In the genomic region with DNA sequence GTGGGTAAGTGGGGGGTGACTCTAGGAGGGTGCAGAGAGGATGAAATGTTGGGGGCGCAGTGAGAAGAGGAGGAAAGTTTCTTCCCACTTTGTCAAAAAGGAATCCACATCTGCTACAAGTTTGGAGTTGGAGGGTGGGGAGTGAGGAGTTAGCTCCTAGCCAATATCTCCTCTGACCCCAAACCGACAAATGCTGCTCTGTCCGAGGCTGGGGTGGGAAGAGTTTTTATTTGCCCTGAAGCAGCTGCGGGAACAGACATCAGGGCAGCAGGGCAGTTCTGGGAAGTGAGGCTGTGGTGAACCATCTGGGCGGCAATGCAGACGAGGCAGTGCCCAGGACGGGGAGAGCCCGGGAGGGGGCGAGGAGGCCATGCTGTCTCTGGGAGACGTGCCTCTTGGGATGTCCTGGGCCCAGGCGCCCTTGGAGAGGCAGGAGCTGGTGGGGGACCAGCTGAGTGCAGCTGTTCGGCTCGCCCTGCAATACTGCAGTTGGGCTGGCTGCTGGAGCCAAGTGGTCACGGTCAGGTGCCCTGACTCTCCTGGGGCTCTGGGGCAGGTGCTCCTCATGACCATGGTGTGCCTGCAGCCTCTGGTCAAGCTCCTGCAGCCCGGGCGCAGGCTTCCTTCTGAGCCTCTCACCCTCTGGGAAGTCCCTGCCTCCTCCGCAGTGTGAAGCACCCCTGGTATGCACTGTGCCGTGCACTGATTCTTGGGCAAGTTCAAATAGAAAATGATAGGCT, we compare ENCODE assay signal across 14 cellular contexts. TPM values are rescaled to one million over a fixed set of nuclear protein-coding genes. Genes with fewer than 3 reads are reported as not detected.
A peak's percentile ranks its signal among the peaks of the same experiment; 100 is the strongest.
DNase-seq lines count a peak whose midpoint lies in the region; ATAC-seq and TF ChIP-seq lines count a peak whose summit lies in the region.
"Had no signal": no experiment of that assay in that cellular context is flagged by ENCODE, and none has a peak within 500 bp of the region (broad histone marks: within the 10 kb centered on the region; RNA-seq: fewer than 3 reads in every experiment).

No MANE protein-coding gene starts in this region.

- no peak for DNase-seq in activated B cell treated with CpG ODN at 0.5 μM for 24 hours
- no peak for DNase-seq in cortex of kidney (lab: John Stamatoyannopoulos, UW)
- DNase-seq: activated naive CD8-positive, alpha-beta T cell treated with anti-CD3 and anti-CD28 coated beads, Interleukin-2, amount 50 U/mL, for 24 hours; DND-41; head of caudate nucleus; NCI-H69 had no signal

- H3K9ac ChIP-seq in iPS-20b (ENCODE audit: low read depth, low read length) = peak overlapping the region; percentile 68; the same call in 1 of the 2 replicates

- H3K4me3 ChIP-seq in iPS-20b (ENCODE audit: low read length) (peak overlapping the region; percentile 40; the same call in 1 of the 2 replicates), skin epidermis (no peak overlapping the region)

- POLR2A ChIA-PET in activated B cell treated with CpG ODN at 0.5 μM for 24 hours (lab: Charles Lee) = interaction anchor here (0.6 kb wide), 1 partner anchor 50 kb away, joined by 5 read pairs; no protein-coding TSS in a partner anchor

- ATAC-seq in GM21786 (IDR thresholded peaks at IDR 0.05; ENCODE audit: unreplicated experiment) = peak; percentile 45
- ATAC-seq in activated B cell treated with CpG ODN at 0.5 μM for 24 hours (ENCODE audit: low read depth) = peak; percentile 34
- ATAC-seq in GM19324 (IDR thresholded peaks at IDR 0.05; ENCODE audit: low FRiP score, unreplicated experiment) = no peak
- no peak for ATAC-seq in GM21825 (IDR thresholded peaks at IDR 0.05; ENCODE audit: unreplicated experiment)
- no peak for ATAC-seq in GM18870 (IDR thresholded peaks at IDR 0.05; ENCODE audit: unreplicated experiment)
- ATAC-seq: activated CD4-positive, CD25-positive, alpha-beta regulatory T cell treated with anti-CD3 and anti-CD28 coated beads, Interleukin-2, amount 50 U/mL, for 24 hours; activated naive CD8-positive, alpha-beta T cell treated with anti-CD3 and anti-CD28 coated beads, Interleukin-2, amount 50 U/mL, for 24 hours had no signal

- intact Hi-C loops in activated B cell treated with CpG ODN at 0.5 μM for 24 hours (cut with micrococcal nuclease) = no loop called here

- H3K9me3 Mint-ChIP-seq in activated B cell treated with CpG ODN at 0.5 μM for 24 hours = no peaks in the 10 kb centered on the region
- H3K9me3 Mint-ChIP-seq: activated naive CD8-positive, alpha-beta T cell treated with anti-CD3 and anti-CD28 coated beads, Interleukin-2, amount 50 U/mL, for 24 hours; IgD-negative memory B cell had no signal

- peaks cover 8% of the 10 kb centered on the region for H3K4me1 Mint-ChIP-seq in activated B cell treated with CpG ODN at 0.5 μM for 24 hours

- H3K36me3 Mint-ChIP-seq in activated B cell treated with CpG ODN at 0.5 μM for 24 hours (ENCODE audit: low read depth) = no peaks in the 10 kb centered on the region
- H3K36me3 Mint-ChIP-seq: IgD-negative memory B cell had no signal

- no peak for TF ChIP-seq CTCF in activated B cell treated with CpG ODN at 0.5 μM for 24 hours (IDR thresholded peaks at IDR 0.05)

- no peaks in the 10 kb centered on the region for H3K27me3 ChIP-seq in iPS-20b (ENCODE audit: insufficient read depth, low read length)

- H3K4me3 Mint-ChIP-seq in activated B cell treated with CpG ODN at 0.5 μM for 24 hours = no peak overlapping the region
- H3K4me3 Mint-ChIP-seq: activated naive CD8-positive, alpha-beta T cell treated with anti-CD3 and anti-CD28 coated beads, Interleukin-2, amount 50 U/mL, for 24 hours had no signal

- CTCF ChIA-PET in activated B cell treated with CpG ODN at 0.5 μM for 24 hours (lab: Charles Lee) = no interaction called here

- no peaks in the 10 kb centered on the region for H3K9me3 ChIP-seq in iPS-20b (ENCODE audit: insufficient read depth, low read depth, low read length)

- peak overlapping the region; percentile 80 for H3K27ac ChIP-seq in iPS-20b (ENCODE audit: low read length)
- H3K27ac ChIP-seq in skin epidermis = peak overlapping the region in 20 of 21 experiments; percentile 11 to 86 (median 63)

- no peak overlapping the region for H3K27ac Mint-ChIP-seq in activated B cell treated with CpG ODN at 0.5 μM for 24 hours
- H3K27ac Mint-ChIP-seq: activated naive CD8-positive, alpha-beta T cell treated with anti-CD3 and anti-CD28 coated beads, Interleukin-2, amount 50 U/mL, for 24 hours had no signal

- H3K27me3 Mint-ChIP-seq in activated B cell treated with CpG ODN at 0.5 μM for 24 hours = peaks cover 13% of the 10 kb centered on the region

- no peaks in the 10 kb centered on the region for H3K36me3 ChIP-seq in iPS-20b (ENCODE audit: insufficient read depth, low read depth, low read length)

- H3K4me1 ChIP-seq in iPS-20b (ENCODE audit: insufficient read depth, low read length) = peaks cover 59% of the 10 kb centered on the region

RNA-seq across cellular contexts. Expression of a gene that starts 6.4 kb away (rescaled TPM):
- total RNA-seq in activated B cell treated with CpG ODN at 0.5 μM for 24 hours = 79.9 and 80.9 TPM in 2 replicates

RNA-seq across cellular contexts. Expression of a gene that starts 12.2 kb away (rescaled TPM):
- 55.2 and 76.1 TPM in 2 replicates for total RNA-seq in activated B cell treated with CpG ODN at 0.5 μM for 24 hours

Comparison
In these comparisons a context has a peak if more than half of its experiments do, and no peak if none do; other contexts are left out.
1. ATAC-seq: peak in GM21786 (single experiment) and activated B cell treated with CpG ODN at 0.5 μM for 24 hours (single experiment); none in GM19324 (single experiment), GM21825 (single experiment) and GM18870 (single experiment).